23 cellular contexts compared by ENCODE assay signal in the genomic region with DNA sequence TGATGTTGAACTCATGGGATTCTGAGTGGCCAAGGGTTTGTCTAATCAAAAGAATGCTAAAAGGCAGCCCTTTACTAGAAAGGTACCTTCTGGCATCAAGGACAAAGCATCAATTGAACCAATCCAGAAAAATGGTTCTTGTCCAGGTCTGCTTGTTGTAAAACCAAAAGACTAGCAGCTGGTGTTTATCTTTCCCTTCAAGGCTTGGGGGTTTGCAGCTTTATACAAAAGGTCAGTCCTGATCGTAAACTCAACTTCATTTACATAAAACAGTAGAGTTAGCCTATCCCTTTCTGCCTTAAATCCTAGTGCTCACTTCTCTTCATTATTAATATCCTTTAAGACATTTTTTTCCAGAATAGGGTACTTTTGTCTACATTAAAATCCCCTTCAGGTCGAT.
"Had no signal": no experiment of that assay in that cellular context is flagged by ENCODE, and none has a peak within 500 bp of the region (broad histone marks: within the 10 kb centered on the region; RNA-seq: fewer than 3 reads in every experiment).

No MANE protein-coding gene starts in this region.

- H3K27me3 ChIP-seq: breast epithelium had no signal

- H3K9me3 ChIP-seq: breast epithelium had no signal

- H3K4me3 ChIP-seq: breast epithelium had no signal

- DNase-seq: activated CD4-positive, alpha-beta T cell treated with anti-CD3 and anti-CD28 coated beads for 48 hours; activated CD4-positive, alpha-beta T cell treated with anti-CD3 and anti-CD28 coated beads, Interleukin-2, amount 50 U/mL, for 4 hours; activated CD4-positive, CD25-positive, alpha-beta regulatory T cell treated with anti-CD3 and anti-CD28 coated beads, Interleukin-2, amount 50 U/mL, for 72 hours; activated CD8-positive, alpha-beta memory T cell treated with anti-CD3 and anti-CD28 coated beads, Interleukin-2, amount 50 U/mL, for 48 hours; activated CD8-positive, alpha-beta T cell treated with anti-CD3 and anti-CD28 coated beads, Interleukin-2, amount 10 ng/mL, durations not matched to agents 7 days and 5 days; activated naive CD4-positive, alpha-beta T cell; activated T-cell treated with anti-CD3 and anti-CD28 coated beads, Interleukin-2, amount 50 U/mL, for 1 hour; aorta; caudate nucleus; Kasumi-1; NCI-H1105 treated with DMSO at 0.1 percent for 48 hours; NCI-H1436 treated with DMSO at 0.1 percent for 48 hours; NCI-H187; NCI-H2081; NCI-H2171; NCI-H2227 treated with DMSO at 0.1 percent for 48 hours; NCI-H446 treated with DMSO at 0.1 percent for 48 hours; NCI-H524 treated with DMSO at 0.1 percent for 48 hours; PC-3; SIG-M5; T-helper 17 cell; T-helper 9 cell had no signal

- H3K27ac ChIP-seq: breast epithelium had no signal

- H3K4me1 ChIP-seq: breast epithelium had no signal

- H3K36me3 ChIP-seq: breast epithelium had no signal
